ENCODE assay signal across 8 cellular contexts in the genomic region with DNA sequence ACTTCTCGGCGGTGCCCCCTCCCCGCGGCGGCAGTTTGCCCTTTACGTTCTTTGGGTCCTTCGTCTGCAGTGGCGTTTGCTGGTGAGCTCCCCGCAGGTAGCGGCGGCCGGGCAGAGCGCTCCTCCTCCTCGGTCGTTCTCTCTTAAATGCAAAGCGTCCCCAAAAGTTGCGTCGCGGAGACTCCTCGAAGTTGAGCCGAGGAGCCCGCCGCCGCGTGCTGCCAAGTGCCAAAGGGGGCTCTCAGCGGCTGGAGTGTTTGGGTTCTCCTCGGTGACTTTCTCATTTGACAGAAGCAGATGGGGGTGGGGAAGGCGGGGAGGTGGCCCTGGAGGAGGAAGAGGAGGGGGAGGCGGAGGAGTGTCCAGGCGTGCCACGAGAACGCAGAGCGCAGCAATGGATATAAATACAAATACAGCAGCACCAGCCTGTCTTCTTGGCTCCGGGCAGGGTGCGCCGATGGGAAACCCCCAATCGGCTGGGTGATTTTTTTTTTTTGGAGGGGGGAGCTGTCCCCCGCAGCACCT. TPM values are rescaled to one million over a fixed set of nuclear protein-coding genes. Genes with fewer than 3 reads are reported as not detected.
DNase-seq lines count a peak whose midpoint lies in the region; ATAC-seq and TF ChIP-seq lines count a peak whose summit lies in the region.

A gene (minus strand): TSS at position 259 of the 525 bp plus-strand sequence. CDS start 496 bp downstream, outside the sequence.

- CTCF ChIA-PET in activated CD4-positive, alpha-beta T cell treated with anti-CD3 and anti-CD28 coated beads for 36 hours (lab: Charles Lee), result interaction anchor here (0.6 to 1.0 kb wide), 2 partner anchors 38 to 190 kb away, joined by 3 read pairs; no protein-coding TSS in a partner anchor
- CTCF ChIA-PET in activated CD4-positive, alpha-beta memory T cell treated with anti-CD3 and anti-CD28 coated beads, Interleukin-2, amount 10 ng/mL, durations not matched to agents 7 days and 5 days (lab: Charles Lee), result no interaction called here

- no peaks in the 10 kb centered on the region for H3K9me3 ChIP-seq in iPS DF 6.9 (ENCODE audit: control insufficient read depth, insufficient read depth, low read length)
- H3K9me3 ChIP-seq in stomach, result no peaks in the 10 kb centered on the region

- no peak for TF ChIP-seq POLR2A in stomach (IDR thresholded peaks at IDR 0.05)

- H3K4me1 ChIP-seq in iPS DF 6.9 (ENCODE audit: control insufficient read depth, insufficient read depth, low read length) (peaks cover 1% of the 10 kb centered on the region; the same call in 1 of the 2 replicates), stomach (peaks cover 29 to 47% (median 37%) of the 10 kb centered on the region in 4 donors)

- H3K36me3 ChIP-seq in iPS DF 6.9 (ENCODE audit: control insufficient read depth, insufficient read depth, low read length), result no peaks in the 10 kb centered on the region
- no peaks in the 10 kb centered on the region for H3K36me3 ChIP-seq in stomach

- peaks cover 18% of the 10 kb centered on the region for H3K4me1 Mint-ChIP-seq in activated CD4-positive, alpha-beta T cell treated with anti-CD3 and anti-CD28 coated beads for 36 hours
- peaks cover 20% of the 10 kb centered on the region for H3K4me1 Mint-ChIP-seq in activated CD4-positive, alpha-beta memory T cell treated with anti-CD3 and anti-CD28 coated beads, Interleukin-2, amount 10 ng/mL, durations not matched to agents 7 days and 5 days

- DNase-seq in activated CD4-positive, alpha-beta T cell treated with anti-CD3 and anti-CD28 coated beads for 36 hours, result peak; percentile 35
- no peak for DNase-seq in activated CD4-positive, alpha-beta T cell treated with anti-CD3 and anti-CD28 coated beads for 1 hour
- DNase-seq in activated CD4-positive, alpha-beta memory T cell treated with anti-CD3 and anti-CD28 coated beads, Interleukin-2, amount 10 ng/mL, durations not matched to agents 7 days and 5 days, result no peak
- DNase-seq in iPS DF 6.9 (ENCODE audit: low read depth, low spot score) (no peak), stomach (no peak), H4 (ENCODE audit: low spot score) (no peak), SW480 (ENCODE audit: low spot score) (no peak)

- H3K9me3 Mint-ChIP-seq in activated CD4-positive, alpha-beta T cell treated with anti-CD3 and anti-CD28 coated beads for 36 hours (ENCODE audit: low read depth), result no peaks in the 10 kb centered on the region
- H3K9me3 Mint-ChIP-seq in activated CD4-positive, alpha-beta memory T cell treated with anti-CD3 and anti-CD28 coated beads, Interleukin-2, amount 10 ng/mL, durations not matched to agents 7 days and 5 days, result no peaks in the 10 kb centered on the region

- peaks cover 68% of the 10 kb centered on the region for H3K27me3 Mint-ChIP-seq in activated CD4-positive, alpha-beta T cell treated with anti-CD3 and anti-CD28 coated beads for 36 hours
- peaks cover 77% of the 10 kb centered on the region for H3K27me3 Mint-ChIP-seq in activated CD4-positive, alpha-beta memory T cell treated with anti-CD3 and anti-CD28 coated beads, Interleukin-2, amount 10 ng/mL, durations not matched to agents 7 days and 5 days

- TF ChIP-seq EP300 in stomach (IDR thresholded peaks at IDR 0.05), result no peak

- H3K27ac ChIP-seq in iPS DF 6.9 (ENCODE audit: low read length), result no peak within 1 kb of the TSS
- H3K27ac ChIP-seq in stomach, result peak within 1 kb of the TSS; percentile 55 to 88 (median 79)

- no CpG with 5 or more reads among the region's 38 CpGs for WGBS in iPS DF 6.9 (ENCODE audit: insufficient coverage, insufficient read length)
- WGBS in stomach, 5 donors, result 1 to 2% (median 2%) methylated on average over 29 to 38 of the region's 38 CpGs

- intact Hi-C loops in activated CD4-positive, alpha-beta T cell treated with anti-CD3 and anti-CD28 coated beads for 36 hours (cut with DNase I, micrococcal nuclease), result loop anchor here (5.0 to 10.0 kb wide), 5 partner anchors 90 to 1380 kb away; a partner anchor contains a TSS
- intact Hi-C loops in stomach (cut with DNase I; ENCODE audit: low total_unique reads), result no loop called here

- H3K4me3 ChIP-seq in iPS DF 6.9 (ENCODE audit: low read length) (peak within 1 kb of the TSS; percentile 46; the same call in 1 of the 2 replicates), stomach (peak within 1 kb of the TSS; percentile 41 to 63 (median 46))

- no peaks in the 10 kb centered on the region for H3K36me3 Mint-ChIP-seq in activated CD4-positive, alpha-beta T cell treated with anti-CD3 and anti-CD28 coated beads for 36 hours (ENCODE audit: low read depth)
- H3K36me3 Mint-ChIP-seq in activated CD4-positive, alpha-beta memory T cell treated with anti-CD3 and anti-CD28 coated beads, Interleukin-2, amount 10 ng/mL, durations not matched to agents 7 days and 5 days (ENCODE audit: low read depth), result peaks cover 3% of the 10 kb centered on the region

- H3K27ac Mint-ChIP-seq in activated CD4-positive, alpha-beta T cell treated with anti-CD3 and anti-CD28 coated beads for 36 hours, result no peak within 1 kb of the TSS
- no peak within 1 kb of the TSS for H3K27ac Mint-ChIP-seq in activated CD4-positive, alpha-beta memory T cell treated with anti-CD3 and anti-CD28 coated beads, Interleukin-2, amount 10 ng/mL, durations not matched to agents 7 days and 5 days

- TF ChIP-seq CTCF in stomach (IDR thresholded peaks at IDR 0.05), result no peak

- no peak for ATAC-seq in activated CD4-positive, alpha-beta T cell treated with anti-CD3 and anti-CD28 coated beads for 36 hours
- ATAC-seq in HG03565 (IDR thresholded peaks at IDR 0.05; ENCODE audit: unreplicated experiment), result no peak

- peak within 1 kb of the TSS; percentile 67 for H3K4me3 Mint-ChIP-seq in activated CD4-positive, alpha-beta T cell treated with anti-CD3 and anti-CD28 coated beads for 36 hours
- peak within 1 kb of the TSS; percentile 39 for H3K4me3 Mint-ChIP-seq in activated CD4-positive, alpha-beta memory T cell treated with anti-CD3 and anti-CD28 coated beads, Interleukin-2, amount 10 ng/mL, durations not matched to agents 7 days and 5 days

- POLR2A ChIA-PET in activated CD4-positive, alpha-beta T cell treated with anti-CD3 and anti-CD28 coated beads for 36 hours (lab: Charles Lee), result no interaction called here
- POLR2A ChIA-PET in activated CD4-positive, alpha-beta memory T cell treated with anti-CD3 and anti-CD28 coated beads, Interleukin-2, amount 10 ng/mL, durations not matched to agents 7 days and 5 days (lab: Charles Lee), result no interaction called here

- H3K27me3 ChIP-seq in iPS DF 6.9 (ENCODE audit: control insufficient read depth, insufficient read depth, low read length) (peaks cover 10% of the 10 kb centered on the region; the same call in 1 of the 2 replicates), stomach (peaks cover 30 to 99% (median 64%) of the 10 kb centered on the region in 3 donors)

RNA-seq across cellular contexts. Expression of the gene that starts here (rescaled TPM):
- total RNA-seq in activated CD4-positive, alpha-beta T cell treated with anti-CD3 and anti-CD28 coated beads for 36 hours, result not detected
- not detected for total RNA-seq in activated CD4-positive, alpha-beta memory T cell treated with anti-CD3 and anti-CD28 coated beads, Interleukin-2, amount 10 ng/mL, durations not matched to agents 7 days and 5 days
- total RNA-seq in stomach, result 10 to 100 TPM in 1 of 5 donors, 1 to 10 TPM in 3, not detected in 1; 2.9 to 16.8 (median 7.5) TPM
- 10 to 100 TPM in 1 of 3 donors, 1 to 10 TPM in 2; 2.4 to 32.4 (median 3.4) TPM for polyA plus RNA-seq in stomach
- not detected in 2 replicates for total RNA-seq in H4 (2014; rRNA removed; shearing (Covaris generic))

Comparison
In these comparisons a context has a peak if more than half of its experiments do, and no peak if none do; other contexts are left out.
1. Peak in DNase-seq in activated CD4-positive, alpha-beta T cell treated with anti-CD3 and anti-CD28 coated beads for 36 hours; RNA of the gene not detected or under 1 TPM.